In genomic region chr9:125659954-125660353, GRCh38 we compare ENCODE assay signal across 1 cellular context.
TF ChIP-seq lines count a peak whose summit lies in the region.

No MANE protein-coding gene starts in this region.

TF ChIP-seq in IMR-90, 13 proteins besides CTCF, POLR2A, EP300 and RAD21:
- TF ChIP-seq RCOR1 (IDR thresholded peaks at IDR 0.05; ENCODE audit: insufficient replicate concordance, low read length) (no peak), NFE2L2 (IDR thresholded peaks at IDR 0.05; ENCODE audit: low read depth, low read length) (no peak), FOS (IDR thresholded peaks at IDR 0.05; ENCODE audit: low read depth, low read length) (0 out of 2 replicates have a peak, but pooled peaks have one; percentile 38), MAZ (IDR thresholded peaks at IDR 0.05; ENCODE audit: borderline replicate concordance, low read depth, low read length) (no peak), MAFK (IDR thresholded peaks at IDR 0.05; ENCODE audit: low read depth, low read length) (peak; percentile 55), BHLHE40 (IDR thresholded peaks at IDR 0.05; ENCODE audit: low read depth, low read length) (no peak), CEBPB (IDR thresholded peaks at IDR 0.05; ENCODE audit: low read depth, low read length) (peak; percentile 52; the same call in 1 of the 2 replicates)
